Comparison of ENCODE assay signal across 25 cellular contexts in genomic region chr13:110382830-110383229, GRCh38.
A peak's percentile ranks its signal among the peaks of the same experiment; 100 is the strongest.
DNase-seq lines count a peak whose midpoint lies in the region; ATAC-seq and TF ChIP-seq lines count a peak whose summit lies in the region.
"Had no signal": no experiment of that assay in that cellular context is flagged by ENCODE, and none has a peak within 500 bp of the region (broad histone marks: within the 10 kb centered on the region; RNA-seq: fewer than 3 reads in every experiment).

No MANE protein-coding gene starts in this region.

- H3K4me1 ChIP-seq in SJCRH30 = peaks cover 33% of the 10 kb centered on the region
- peaks cover 50 to 84% (median 70%) of the 10 kb centered on the region in 4 donors for H3K4me1 ChIP-seq in esophagus muscularis mucosa
- H3K4me1 ChIP-seq in psoas muscle = peaks cover 18% of the 10 kb centered on the region
- peaks cover 0 to 7% of the 10 kb centered on the region in 2 donors for H3K4me1 ChIP-seq in uterus

- TF ChIP-seq POLR2A in esophagus muscularis mucosa (IDR thresholded peaks at IDR 0.05; ENCODE audit: low read depth) (no peak), uterus (IDR thresholded peaks at IDR 0.05) (no peak)

- DNase-seq in SJCRH30 (no peak), esophagus muscularis mucosa (ENCODE audit: extremely low spot score) (no peak), psoas muscle (no peak), uterus (no peak), NCI-H1092 treated with DMSO at 0.1 percent for 48 hours (lab: John Stamatoyannopoulos, UW) (no peak), NCI-H69 (lab: John Stamatoyannopoulos, UW) (no peak)
- DNase-seq: activated CD8-positive, alpha-beta T cell treated with anti-CD3 and anti-CD28 coated beads, Interleukin-2, amount 10 ng/mL, durations not matched to agents 7 days and 5 days; activated naive CD4-positive, alpha-beta T cell treated with anti-CD3 and anti-CD28 coated beads, Interleukin-2, amount 50 U/mL, for 16 hours; DMS153; effector CD4-positive, alpha-beta T cell; GOT3; heart right ventricle; midbrain; NCI-H1092; NCI-H1694 treated with DMSO at 0.1 percent for 48 hours; NCI-H446; NCI-H774; SIG-M5; spleen; stimulated activated CD4-positive, alpha-beta T cell treated with anti-CD3 and anti-CD28 coated beads, Interleukin-2, amount 100 ng/mL, for 24 hours; stimulated activated CD8-positive, alpha-beta memory T cell treated with anti-CD3 and anti-CD28 coated beads, Interleukin-4, amount 100 ng/mL, for 48 hours; T-helper 9 cell had no signal

- intact Hi-C loops in esophagus muscularis mucosa (cut with DNase I) = no loop called here
- intact Hi-C loops in psoas muscle (cut with DNase I) = no loop called here
- intact Hi-C loops in uterus (cut with DNase I; ENCODE audit: low total_unique reads) = no loop called here

- WGBS in esophagus muscularis mucosa = 73% methylated on average over 4 of the region's 4 CpGs
- WGBS in psoas muscle, 3 donors = 88 to 93% (median 91%) methylated on average over 4 of the region's 4 CpGs

- H3K36me3 ChIP-seq in SJCRH30 (peaks cover 2% of the 10 kb centered on the region; the same call in 1 of the 2 replicates), esophagus muscularis mucosa (peaks cover 0 to 7% (median 0%) of the 10 kb centered on the region in 4 donors), psoas muscle (ENCODE audit: insufficient read depth in 1 of 2, low read depth in 1 of 2) (no peaks in the 10 kb centered on the region), uterus (no peaks in the 10 kb centered on the region)
- H3K36me3 ChIP-seq: BLaER1 treated with 17β-estradiol and CSF1 and Interleukin-3, amounts not matched to agents 10 nM and 100 nM; spleen had no signal

- H3K27ac ChIP-seq in SJCRH30 (peak overlapping the region; percentile 9; the same call in 1 of the 2 replicates), esophagus muscularis mucosa (replicated peaks in 1 of 4) (peak overlapping the region; percentile 74 to 91 (median 76)), psoas muscle (peak overlapping the region; percentile 5), uterus (peak overlapping the region; percentile 8 to 97)
- H3K27ac ChIP-seq: spleen had no signal

- no peak for TF ChIP-seq CTCF in esophagus muscularis mucosa (IDR thresholded peaks at IDR 0.05)
- no peak for TF ChIP-seq CTCF in psoas muscle (IDR thresholded peaks at IDR 0.05)
- TF ChIP-seq CTCF in uterus (IDR thresholded peaks at IDR 0.05) = no peak

- TF ChIP-seq EP300 in esophagus muscularis mucosa (IDR thresholded peaks at IDR 0.05) = no peak

- H3K4me3 ChIP-seq in SJCRH30 (no peak overlapping the region), esophagus muscularis mucosa (no peak overlapping the region), psoas muscle (no peak overlapping the region), uterus (no peak overlapping the region)
- H3K4me3 ChIP-seq: BLaER1 treated with 17β-estradiol and CSF1 and Interleukin-3, amounts not matched to agents 10 nM and 100 nM; heart right ventricle; K562; spleen had no signal

- no peaks in the 10 kb centered on the region for H3K9me3 ChIP-seq in SJCRH30 (replicated peaks)
- no peaks in the 10 kb centered on the region for H3K9me3 ChIP-seq in esophagus muscularis mucosa
- H3K9me3 ChIP-seq in psoas muscle = no peaks in the 10 kb centered on the region
- H3K9me3 ChIP-seq in uterus = no peaks in the 10 kb centered on the region
- H3K9me3 ChIP-seq: heart right ventricle, spleen had no signal

- H3K27me3 ChIP-seq in SJCRH30 (no peaks in the 10 kb centered on the region), esophagus muscularis mucosa (no peaks in the 10 kb centered on the region), psoas muscle (ENCODE audit: insufficient read depth in 3 of 3, low read length in 2 of 3) (peaks cover 0 to 5% (median 3%) of the 10 kb centered on the region in 3 donors), uterus (no peaks in the 10 kb centered on the region)

- no peak for ATAC-seq in psoas muscle
- no peak for ATAC-seq in HG03045 (IDR thresholded peaks at IDR 0.05; ENCODE audit: unreplicated experiment)
- ATAC-seq: activated CD8-positive, alpha-beta T cell treated with anti-CD3 and anti-CD28 coated beads, Interleukin-2, amount 10 ng/mL, durations not matched to agents 7 days and 5 days; K562 had no signal

Comparison
In these comparisons a context has a peak if more than half of its experiments do, and no peak if none do; other contexts are left out.
1. H3K27ac ChIP-seq: peak in every context shown above with its lines; median percentile 76 in esophagus muscularis mucosa; 52 in uterus; 9 in SJCRH30; 5 in psoas muscle.